Comparison of ENCODE assay signal across 1 cellular context in the genomic region with DNA sequence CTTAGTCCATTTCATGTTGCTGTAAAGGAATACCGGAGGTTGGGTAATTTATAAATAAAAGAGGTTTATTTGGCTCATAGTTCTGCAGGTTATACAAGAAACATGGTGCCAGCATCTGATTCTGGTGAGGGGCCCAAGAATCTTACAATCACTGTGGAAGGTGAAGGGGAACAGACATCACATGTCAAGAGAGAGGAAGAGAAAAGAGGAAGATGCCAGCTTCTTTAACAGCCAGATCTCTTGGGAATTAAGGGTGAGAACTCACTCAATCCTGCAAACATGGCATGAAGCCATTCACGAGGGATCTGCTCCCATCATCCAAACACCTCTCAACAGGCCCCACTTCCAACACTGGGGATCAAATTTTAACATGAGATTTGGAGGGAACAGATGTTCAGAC.
TF ChIP-seq lines count a peak whose summit lies in the region.

No MANE protein-coding gene starts in this region.

TF ChIP-seq in HCT116, 20 proteins besides CTCF, POLR2A, EP300 and RAD21:
- no peak for TF ChIP-seq JUND (IDR thresholded peaks at IDR 0.05)
- TF ChIP-seq CEBPB (IDR thresholded peaks at IDR 0.05; ENCODE audit: low read depth) = no peak
